ENCODE assay signal across 1 cellular context in genomic region chr2:224017976-224018375, GRCh38.
TF ChIP-seq lines count a peak whose summit lies in the region.

No MANE protein-coding gene starts in this region.

TF ChIP-seq in H1, 55 proteins besides CTCF, POLR2A, EP300 and RAD21 (continued from another document):
- TF ChIP-seq, protein P1, sequence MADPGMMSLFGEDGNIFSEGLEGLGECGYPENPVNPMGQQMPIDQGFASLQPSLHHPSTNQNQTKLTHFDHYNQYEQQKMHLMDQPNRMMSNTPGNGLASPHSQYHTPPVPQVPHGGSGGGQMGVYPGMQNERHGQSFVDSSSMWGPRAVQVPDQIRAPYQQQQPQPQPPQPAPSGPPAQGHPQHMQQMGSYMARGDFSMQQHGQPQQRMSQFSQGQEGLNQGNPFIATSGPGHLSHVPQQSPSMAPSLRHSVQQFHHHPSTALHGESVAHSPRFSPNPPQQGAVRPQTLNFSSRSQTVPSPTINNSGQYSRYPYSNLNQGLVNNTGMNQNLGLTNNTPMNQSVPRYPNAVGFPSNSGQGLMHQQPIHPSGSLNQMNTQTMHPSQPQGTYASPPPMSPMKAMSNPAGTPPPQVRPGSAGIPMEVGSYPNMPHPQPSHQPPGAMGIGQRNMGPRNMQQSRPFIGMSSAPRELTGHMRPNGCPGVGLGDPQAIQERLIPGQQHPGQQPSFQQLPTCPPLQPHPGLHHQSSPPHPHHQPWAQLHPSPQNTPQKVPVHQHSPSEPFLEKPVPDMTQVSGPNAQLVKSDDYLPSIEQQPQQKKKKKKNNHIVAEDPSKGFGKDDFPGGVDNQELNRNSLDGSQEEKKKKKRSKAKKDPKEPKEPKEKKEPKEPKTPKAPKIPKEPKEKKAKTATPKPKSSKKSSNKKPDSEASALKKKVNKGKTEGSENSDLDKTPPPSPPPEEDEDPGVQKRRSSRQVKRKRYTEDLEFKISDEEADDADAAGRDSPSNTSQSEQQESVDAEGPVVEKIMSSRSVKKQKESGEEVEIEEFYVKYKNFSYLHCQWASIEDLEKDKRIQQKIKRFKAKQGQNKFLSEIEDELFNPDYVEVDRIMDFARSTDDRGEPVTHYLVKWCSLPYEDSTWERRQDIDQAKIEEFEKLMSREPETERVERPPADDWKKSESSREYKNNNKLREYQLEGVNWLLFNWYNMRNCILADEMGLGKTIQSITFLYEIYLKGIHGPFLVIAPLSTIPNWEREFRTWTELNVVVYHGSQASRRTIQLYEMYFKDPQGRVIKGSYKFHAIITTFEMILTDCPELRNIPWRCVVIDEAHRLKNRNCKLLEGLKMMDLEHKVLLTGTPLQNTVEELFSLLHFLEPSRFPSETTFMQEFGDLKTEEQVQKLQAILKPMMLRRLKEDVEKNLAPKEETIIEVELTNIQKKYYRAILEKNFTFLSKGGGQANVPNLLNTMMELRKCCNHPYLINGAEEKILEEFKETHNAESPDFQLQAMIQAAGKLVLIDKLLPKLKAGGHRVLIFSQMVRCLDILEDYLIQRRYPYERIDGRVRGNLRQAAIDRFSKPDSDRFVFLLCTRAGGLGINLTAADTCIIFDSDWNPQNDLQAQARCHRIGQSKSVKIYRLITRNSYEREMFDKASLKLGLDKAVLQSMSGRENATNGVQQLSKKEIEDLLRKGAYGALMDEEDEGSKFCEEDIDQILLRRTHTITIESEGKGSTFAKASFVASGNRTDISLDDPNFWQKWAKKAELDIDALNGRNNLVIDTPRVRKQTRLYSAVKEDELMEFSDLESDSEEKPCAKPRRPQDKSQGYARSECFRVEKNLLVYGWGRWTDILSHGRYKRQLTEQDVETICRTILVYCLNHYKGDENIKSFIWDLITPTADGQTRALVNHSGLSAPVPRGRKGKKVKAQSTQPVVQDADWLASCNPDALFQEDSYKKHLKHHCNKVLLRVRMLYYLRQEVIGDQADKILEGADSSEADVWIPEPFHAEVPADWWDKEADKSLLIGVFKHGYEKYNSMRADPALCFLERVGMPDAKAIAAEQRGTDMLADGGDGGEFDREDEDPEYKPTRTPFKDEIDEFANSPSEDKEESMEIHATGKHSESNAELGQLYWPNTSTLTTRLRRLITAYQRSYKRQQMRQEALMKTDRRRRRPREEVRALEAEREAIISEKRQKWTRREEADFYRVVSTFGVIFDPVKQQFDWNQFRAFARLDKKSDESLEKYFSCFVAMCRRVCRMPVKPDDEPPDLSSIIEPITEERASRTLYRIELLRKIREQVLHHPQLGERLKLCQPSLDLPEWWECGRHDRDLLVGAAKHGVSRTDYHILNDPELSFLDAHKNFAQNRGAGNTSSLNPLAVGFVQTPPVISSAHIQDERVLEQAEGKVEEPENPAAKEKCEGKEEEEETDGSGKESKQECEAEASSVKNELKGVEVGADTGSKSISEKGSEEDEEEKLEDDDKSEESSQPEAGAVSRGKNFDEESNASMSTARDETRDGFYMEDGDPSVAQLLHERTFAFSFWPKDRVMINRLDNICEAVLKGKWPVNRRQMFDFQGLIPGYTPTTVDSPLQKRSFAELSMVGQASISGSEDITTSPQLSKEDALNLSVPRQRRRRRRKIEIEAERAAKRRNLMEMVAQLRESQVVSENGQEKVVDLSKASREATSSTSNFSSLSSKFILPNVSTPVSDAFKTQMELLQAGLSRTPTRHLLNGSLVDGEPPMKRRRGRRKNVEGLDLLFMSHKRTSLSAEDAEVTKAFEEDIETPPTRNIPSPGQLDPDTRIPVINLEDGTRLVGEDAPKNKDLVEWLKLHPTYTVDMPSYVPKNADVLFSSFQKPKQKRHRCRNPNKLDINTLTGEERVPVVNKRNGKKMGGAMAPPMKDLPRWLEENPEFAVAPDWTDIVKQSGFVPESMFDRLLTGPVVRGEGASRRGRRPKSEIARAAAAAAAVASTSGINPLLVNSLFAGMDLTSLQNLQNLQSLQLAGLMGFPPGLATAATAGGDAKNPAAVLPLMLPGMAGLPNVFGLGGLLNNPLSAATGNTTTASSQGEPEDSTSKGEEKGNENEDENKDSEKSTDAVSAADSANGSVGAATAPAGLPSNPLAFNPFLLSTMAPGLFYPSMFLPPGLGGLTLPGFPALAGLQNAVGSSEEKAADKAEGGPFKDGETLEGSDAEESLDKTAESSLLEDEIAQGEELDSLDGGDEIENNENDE (IDR thresholded peaks at IDR 0.05; ENCODE audit: insufficient replicate concordance, low read length): no peak
- TF ChIP-seq KDM1A (IDR thresholded peaks at IDR 0.05; ENCODE audit: borderline replicate concordance, low read length): no peak
- no peak for TF ChIP-seq YY1 (IDR thresholded peaks at IDR 0.05; ENCODE audit: low read depth, low read length)
- no peak for TF ChIP-seq SUZ12 (IDR thresholded peaks at IDR 0.05; ENCODE audit: low read length)
- TF ChIP-seq EZH2 (IDR thresholded peaks at IDR 0.05; ENCODE audit: low read depth, low read length, severe bottlenecking): no peak
- TF ChIP-seq NANOG (IDR thresholded peaks at IDR 0.05; ENCODE audit: insufficient read depth, low read depth, low read length, poor library complexity, severe bottlenecking): no peak
- no peak for TF ChIP-seq USF2 (IDR thresholded peaks at IDR 0.05; ENCODE audit: low read length)
- no peak for TF ChIP-seq PHF8 (conservative IDR thresholded peaks at IDR 0.05; ENCODE audit: low read depth, low read length)
- TF ChIP-seq POU5F1 (IDR thresholded peaks at IDR 0.05; ENCODE audit: low read depth, low read length): no peak
- TF ChIP-seq GABPA (IDR thresholded peaks at IDR 0.05; ENCODE audit: borderline replicate concordance, insufficient read depth, low read length): no peak
- TF ChIP-seq CHD1 (IDR thresholded peaks at IDR 0.05; ENCODE audit: low read depth, low read length): no peak
- no peak for TF ChIP-seq FOSL1 (IDR thresholded peaks at IDR 0.05; ENCODE audit: insufficient read depth, low read depth, low read length)
- no peak for TF ChIP-seq TAF1 (IDR thresholded peaks at IDR 0.05; ENCODE audit: low read depth, low read length)
